1 cellular context compared by ENCODE assay signal in genomic region chr17:48497103-48497502, GRCh38.
TF ChIP-seq lines count a peak whose summit lies in the region.

No MANE protein-coding gene starts in this region.

TF ChIP-seq in HepG2, 621 proteins besides CTCF, POLR2A, EP300 and RAD21 (continued from another document):
- TF ChIP-seq ARID3A (IDR thresholded peaks at IDR 0.05; ENCODE audit: low read depth, low read length) (no peak), ZNF83 (CRISPR knock-in tag; IDR thresholded peaks at IDR 0.05; ENCODE audit: borderline replicate concordance) (no peak), PRMT3 (CRISPR knock-in tag; IDR thresholded peaks at IDR 0.05; ENCODE audit: borderline replicate concordance, low read depth) (no peak), TAF1 (CRISPR knock-in tag; IDR thresholded peaks at IDR 0.05) (no peak), ZNF501 (CRISPR knock-in tag; IDR thresholded peaks at IDR 0.05) (no peak)
TF ChIP-seq in HepG2: peak in this region for 0.
